In genomic region chr5:180251887-180252286, GRCh38 we compare ENCODE assay signal across 1 cellular context.
TF ChIP-seq lines count a peak whose summit lies in the region.

No MANE protein-coding gene starts in this region.

TF ChIP-seq in GM12878, 131 proteins besides CTCF, POLR2A, EP300 and RAD21 (continued from another document):
- 0 out of 2 replicates have a peak, but pooled peaks have one; percentile 7 for TF ChIP-seq NR2C1 (IDR thresholded peaks at IDR 0.05)
- no peak for TF ChIP-seq IKZF2 (IDR thresholded peaks at IDR 0.05)
- no peak for TF ChIP-seq HSF1 (IDR thresholded peaks at IDR 0.05; ENCODE audit: low read depth, low read length)
- TF ChIP-seq ZZZ3 (IDR thresholded peaks at IDR 0.05; ENCODE audit: control insufficient read depth, insufficient read length, low read depth), result no peak
